ENCODE assay signal across 8 cellular contexts in the genomic region with DNA sequence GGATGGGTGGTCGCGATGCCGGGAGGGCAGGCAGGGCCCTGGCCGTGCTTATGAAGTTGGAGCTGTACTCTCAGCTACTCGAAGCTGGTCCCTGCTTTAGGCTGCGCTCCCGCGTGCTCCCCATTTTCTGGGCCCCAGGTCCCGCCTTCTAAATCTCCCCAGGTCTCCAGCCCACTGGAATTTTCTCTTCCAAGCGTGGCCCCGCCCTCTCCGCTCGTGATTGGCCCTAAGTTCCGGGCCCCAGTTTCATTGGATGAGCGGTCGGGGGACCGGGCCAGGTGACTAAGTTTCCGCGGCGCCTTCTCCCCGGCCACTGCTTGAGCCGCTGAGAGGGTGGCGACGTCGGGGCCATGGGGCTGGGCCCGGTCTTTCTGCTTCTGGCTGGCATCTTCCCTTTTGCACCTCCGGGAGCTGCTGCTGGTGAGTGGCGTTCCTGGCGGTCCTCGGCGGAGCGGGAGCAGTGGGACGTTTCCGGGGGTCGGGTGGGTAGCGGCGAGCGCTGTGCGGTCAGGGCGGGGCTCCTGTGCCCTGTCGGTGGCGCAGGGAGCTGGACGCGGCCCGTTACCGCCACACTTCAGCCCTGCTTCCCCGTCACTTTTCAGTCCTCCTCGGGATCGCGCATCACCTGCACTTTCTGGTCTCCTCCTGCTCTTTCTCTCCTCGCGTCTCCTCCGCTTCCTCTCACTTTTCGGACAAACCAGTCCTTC. TPM values are rescaled to one million over a fixed set of nuclear protein-coding genes. Genes with fewer than 3 reads are reported as not detected.
A peak's percentile ranks its signal among the peaks of the same experiment; 100 is the strongest.
DNase-seq lines count a peak whose midpoint lies in the region; ATAC-seq and TF ChIP-seq lines count a peak whose summit lies in the region.

A gene (plus strand): TSS at position 313 of the 707 bp plus-strand sequence. CDS start 38 bp downstream, at position 351.

- RAD21 ChIA-PET in HCT116 (lab: Charles Lee; ENCODE audit: low non-redundant PET in 1 of 2, low total read pairs in 2 of 2, uncharacterized antibody in 2 of 2, unreplicated experiment in 2 of 2) = no interaction called here

- H3K4me1 ChIP-seq in HCT116 (ENCODE audit: control insufficient read depth in 1 of 2, insufficient read depth in 2 of 2, low read length in 2 of 2) = peaks cover 26 to 50% of the 10 kb centered on the region in 2 experiments

- peak within 1 kb of the TSS; percentile 57 to 94 for H3K4me3 ChIP-seq in HCT116 (replicated peaks in 1 of 2; ENCODE audit: low read depth in 1 of 2, low read length in 2 of 2)

- POLR2A ChIA-PET in HCT116 (lab: Charles Lee) = interaction anchor here (0.5 to 0.7 kb wide), 2 partner anchors 59 to 289 kb away, joined by 3 read pairs; a partner anchor contains a TSS

- no peak within 1 kb of the TSS for H2AFZ ChIP-seq in HCT116 (ENCODE audit: low read depth, low read length, poor library complexity, severe bottlenecking)

- H3K4me3 Mint-ChIP-seq in endothelial cell (ENCODE audit: unreplicated experiment) = peak within 1 kb of the TSS; percentile 98

- peaks cover 10% of the 10 kb centered on the region for H3K27me3 Mint-ChIP-seq in endothelial cell (ENCODE audit: unreplicated experiment)

- H3K36me3 ChIP-seq in HCT116 (ENCODE audit: control insufficient read depth in 1 of 2, insufficient read depth in 2 of 2, low read length in 2 of 2) = no peaks in the 10 kb centered on the region

- peak; percentile 26 for TF ChIP-seq POLR2A in HCT116 (IDR thresholded peaks at IDR 0.05; ENCODE audit: borderline replicate concordance, extremely low read depth, insufficient read depth, insufficient read length)

- no peak for TF ChIP-seq CTCF in HCT116 (IDR thresholded peaks at IDR 0.05 in 2 of 3, conservative IDR thresholded peaks at IDR 0.05 in 1 of 3; ENCODE audit: borderline replicate concordance in 1 of 3, insufficient read depth in 1 of 3, low read depth in 2 of 3, low read length in 2 of 3)
- TF ChIP-seq CTCF in endothelial cell (IDR thresholded peaks at IDR 0.05; ENCODE audit: unreplicated experiment) = no peak

- H3K9me2 ChIP-seq in HCT116 (ENCODE audit: insufficient read depth) = no peaks in the 10 kb centered on the region

- H3K4me2 ChIP-seq in HCT116 (ENCODE audit: low read length) = peak within 1 kb of the TSS; percentile 73

- no peaks in the 10 kb centered on the region for H3K9me3 ChIP-seq in HCT116 (ENCODE audit: control insufficient read depth in 1 of 2, insufficient read depth in 1 of 2, low read depth in 1 of 2, low read length in 2 of 2)

- no peaks in the 10 kb centered on the region for H3K27me3 ChIP-seq in HCT116 (ENCODE audit: insufficient read depth, low read length)

- H3K4me1 Mint-ChIP-seq in endothelial cell (ENCODE audit: unreplicated experiment) = peaks cover 35% of the 10 kb centered on the region

- H4K20me1 ChIP-seq in HCT116 (ENCODE audit: insufficient read depth) = no peaks in the 10 kb centered on the region

- peaks cover 61% of the 10 kb centered on the region for H3K79me2 ChIP-seq in HCT116 (ENCODE audit: insufficient read depth, low read length)

- no peaks in the 10 kb centered on the region for H3K9me3 Mint-ChIP-seq in endothelial cell (ENCODE audit: unreplicated experiment)

- ATAC-seq in HCT116 (peak; percentile 81), HG03442 (IDR thresholded peaks at IDR 0.05; ENCODE audit: unreplicated experiment) (no peak)

- peak; percentile 91 for DNase-seq in EH (ENCODE audit: low read depth)
- peak; percentile 79 for DNase-seq in HCT116 (ENCODE audit: low read depth, low spot score)
- DNase-seq in NCI-H226 = peak; percentile 94
- DNase-seq in activated CD8-positive, alpha-beta memory T cell treated with anti-CD3 and anti-CD28 coated beads, Interleukin-2, amount 50 U/mL, for 4 hours = peak; percentile 68
- peak; percentile 78 for DNase-seq in endothelial cell (ENCODE audit: low spot score)
- peak; percentile 96 for DNase-seq in mesenteric fat pad (ENCODE audit: low spot score)
- peak; percentile 46 for DNase-seq in stimulated activated CD8-positive, alpha-beta memory T cell treated with anti-CD3 and anti-CD28 coated beads, Interleukin-12 subunit alpha, Interleukin-12 subunit beta, amount 100 ng/mL, for 24 hours (ENCODE audit: extremely low read depth)

- intact Hi-C loops in HCT116 (cut with micrococcal nuclease) = loop anchor here (5.0 kb wide), 1 partner anchor 259 kb away; a partner anchor contains a TSS

- TF ChIP-seq RAD21 in HCT116 (IDR thresholded peaks at IDR 0.05; ENCODE audit: low read depth) = no peak

- peaks cover 9% of the 10 kb centered on the region for H3K36me3 Mint-ChIP-seq in endothelial cell (ENCODE audit: low read depth, unreplicated experiment)

- no TSS peak for BruUV-seq in HCT116 (replicated peaks; lab: Mats Ljungman, UMichigan)

- CTCF ChIA-PET in HCT116 (lab: Charles Lee) = interaction anchor here (1.3 kb wide), 1 partner anchor 39 kb away, joined by 7 read pairs; no protein-coding TSS in a partner anchor

- H3K27ac Mint-ChIP-seq in endothelial cell (ENCODE audit: unreplicated experiment) = peak within 1 kb of the TSS; percentile 77

- H3K27ac ChIP-seq in HCT116 (ENCODE audit: low read depth, low read length) = peak within 1 kb of the TSS; percentile 93

- H3K9ac ChIP-seq in HCT116 (ENCODE audit: low read length) = peak within 1 kb of the TSS; percentile 78

TF ChIP-seq in HCT116, 20 proteins besides CTCF, POLR2A, EP300 and RAD21:
- TF ChIP-seq POLR2AphosphoS5 (IDR thresholded peaks at IDR 0.05; ENCODE audit: low read depth, low read length) (peak; percentile 89), ZFX (IDR thresholded peaks at IDR 0.05) (peak; percentile 51), SP1 (IDR thresholded peaks at IDR 0.05; ENCODE audit: low read depth) (peak; percentile 54), SIN3A (IDR thresholded peaks at IDR 0.05; ENCODE audit: low read depth) (peak; percentile 69), SRF (IDR thresholded peaks at IDR 0.05; ENCODE audit: low read depth) (no peak)
- TF ChIP-seq, protein P1, sequence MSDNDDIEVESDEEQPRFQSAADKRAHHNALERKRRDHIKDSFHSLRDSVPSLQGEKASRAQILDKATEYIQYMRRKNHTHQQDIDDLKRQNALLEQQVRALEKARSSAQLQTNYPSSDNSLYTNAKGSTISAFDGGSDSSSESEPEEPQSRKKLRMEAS (IDR thresholded peaks at IDR 0.05) = peak; percentile 76

RNA-seq across cellular contexts. Expression of the gene that starts here (rescaled TPM):
- total RNA-seq in HCT116 (2021; ENCODE audit: unreplicated experiment) = 24.1 TPM
- 37.3 and 41.2 TPM in 2 replicates for polyA plus RNA-seq in HCT116 (2012)
- total RNA-seq in endothelial cell (ENCODE audit: unreplicated experiment) = 16.6 TPM
- total RNA-seq in mesenteric fat pad = 9.9 TPM

Comparison
In these comparisons a context has a peak if more than half of its experiments do, and no peak if none do; other contexts are left out.
1. DNase-seq: peak in every context shown above with its lines; median percentile 96 in mesenteric fat pad; 94 in NCI-H226; 91 in EH; 79 in HCT116; 78 in endothelial cell; 68 in activated CD8-positive, alpha-beta memory T cell treated with anti-CD3 and anti-CD28 coated beads, Interleukin-2, amount 50 U/mL, for 4 hours; 46 in stimulated activated CD8-positive, alpha-beta memory T cell treated with anti-CD3 and anti-CD28 coated beads, Interleukin-12 subunit alpha, Interleukin-12 subunit beta, amount 100 ng/mL, for 24 hours.